1 cellular context compared by ENCODE assay signal in the genomic region with DNA sequence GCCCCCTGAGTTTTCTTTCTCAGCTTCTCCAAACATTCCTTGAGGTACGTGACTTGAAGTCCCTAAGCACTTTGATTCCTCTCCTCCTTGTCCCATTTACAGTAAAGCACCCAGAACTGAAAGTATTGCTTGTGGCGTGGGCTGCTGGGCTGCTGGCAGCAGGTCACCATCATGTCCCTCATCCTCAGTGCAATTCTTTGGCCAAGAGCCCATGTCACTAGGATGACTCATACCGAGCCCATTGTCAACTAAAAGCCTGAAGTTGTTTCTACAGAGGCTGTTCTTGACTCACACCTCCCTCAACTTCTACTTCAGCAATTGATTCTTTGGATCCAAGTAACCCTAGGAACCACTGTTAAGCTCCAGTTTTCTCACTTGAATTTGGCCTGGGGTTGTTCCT.
TF ChIP-seq lines count a peak whose summit lies in the region.

No MANE protein-coding gene starts in this region.

TF ChIP-seq in GM23338, 12 proteins besides CTCF, POLR2A, EP300 and RAD21 (continued from another document):
- TF ChIP-seq, protein P1, sequence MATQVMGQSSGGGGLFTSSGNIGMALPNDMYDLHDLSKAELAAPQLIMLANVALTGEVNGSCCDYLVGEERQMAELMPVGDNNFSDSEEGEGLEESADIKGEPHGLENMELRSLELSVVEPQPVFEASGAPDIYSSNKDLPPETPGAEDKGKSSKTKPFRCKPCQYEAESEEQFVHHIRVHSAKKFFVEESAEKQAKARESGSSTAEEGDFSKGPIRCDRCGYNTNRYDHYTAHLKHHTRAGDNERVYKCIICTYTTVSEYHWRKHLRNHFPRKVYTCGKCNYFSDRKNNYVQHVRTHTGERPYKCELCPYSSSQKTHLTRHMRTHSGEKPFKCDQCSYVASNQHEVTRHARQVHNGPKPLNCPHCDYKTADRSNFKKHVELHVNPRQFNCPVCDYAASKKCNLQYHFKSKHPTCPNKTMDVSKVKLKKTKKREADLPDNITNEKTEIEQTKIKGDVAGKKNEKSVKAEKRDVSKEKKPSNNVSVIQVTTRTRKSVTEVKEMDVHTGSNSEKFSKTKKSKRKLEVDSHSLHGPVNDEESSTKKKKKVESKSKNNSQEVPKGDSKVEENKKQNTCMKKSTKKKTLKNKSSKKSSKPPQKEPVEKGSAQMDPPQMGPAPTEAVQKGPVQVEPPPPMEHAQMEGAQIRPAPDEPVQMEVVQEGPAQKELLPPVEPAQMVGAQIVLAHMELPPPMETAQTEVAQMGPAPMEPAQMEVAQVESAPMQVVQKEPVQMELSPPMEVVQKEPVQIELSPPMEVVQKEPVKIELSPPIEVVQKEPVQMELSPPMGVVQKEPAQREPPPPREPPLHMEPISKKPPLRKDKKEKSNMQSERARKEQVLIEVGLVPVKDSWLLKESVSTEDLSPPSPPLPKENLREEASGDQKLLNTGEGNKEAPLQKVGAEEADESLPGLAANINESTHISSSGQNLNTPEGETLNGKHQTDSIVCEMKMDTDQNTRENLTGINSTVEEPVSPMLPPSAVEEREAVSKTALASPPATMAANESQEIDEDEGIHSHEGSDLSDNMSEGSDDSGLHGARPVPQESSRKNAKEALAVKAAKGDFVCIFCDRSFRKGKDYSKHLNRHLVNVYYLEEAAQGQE (IDR thresholded peaks at IDR 0.05; ENCODE audit: unreplicated experiment), result no peak
- no peak for TF ChIP-seq JUNB (IDR thresholded peaks at IDR 0.05; ENCODE audit: unreplicated experiment)
- TF ChIP-seq EZH2 (IDR thresholded peaks at IDR 0.05; ENCODE audit: low read depth, unreplicated experiment), result no peak
- TF ChIP-seq ETS1 (IDR thresholded peaks at IDR 0.05), result no peak
- no peak for TF ChIP-seq NANOG (IDR thresholded peaks at IDR 0.05; ENCODE audit: borderline replicate concordance)
- no peak for TF ChIP-seq STAT1 (IDR thresholded peaks at IDR 0.05; ENCODE audit: unreplicated experiment)
- no peak for TF ChIP-seq ZNF114 (CRISPR knock-in tag; IDR thresholded peaks at IDR 0.05)
TF ChIP-seq in GM23338: peak in this region for 0.
